In genomic region chr15:94924971-94925593, GRCh38 we compare ENCODE assay signal across 19 cellular contexts.
DNase-seq lines count a peak whose midpoint lies in the region; ATAC-seq and TF ChIP-seq lines count a peak whose summit lies in the region.
"Had no signal": no experiment of that assay in that cellular context is flagged by ENCODE, and none has a peak within 500 bp of the region (broad histone marks: within the 10 kb centered on the region; RNA-seq: fewer than 3 reads in every experiment).

No MANE protein-coding gene starts in this region.

- intact Hi-C loops in left cardiac atrium (cut with DNase I): no loop called here
- intact Hi-C loops in cardiac septum (cut with DNase I): no loop called here

- DNase-seq in left cardiac atrium (peak; percentile 40), cardiac septum (ENCODE audit: low spot score) (no peak), fibroblast of pulmonary artery (ENCODE audit: low read depth) (peak; percentile 0), omental fat pad (ENCODE audit: low spot score) (peak; percentile 25), NCI-H2081 treated with DMSO at 0.1 percent for 48 hours (lab: John Stamatoyannopoulos, UW) (no peak)
- DNase-seq: CD8-positive, alpha-beta T cell; GM23248; KG1; NCI-H1092; NCI-H146; NCI-H2081; NCI-H524 had no signal

- TF ChIP-seq CTCF in fibroblast of pulmonary artery (IDR thresholded peaks at IDR 0.05; ENCODE audit: low read length, missing control alignments) (no peak), omental fat pad (IDR thresholded peaks at IDR 0.05) (no peak)

- peak; percentile 33 to 72 for ATAC-seq in left cardiac atrium
- peak; percentile 44 for ATAC-seq in omental fat pad (ENCODE audit: low FRiP score)
- no peak for ATAC-seq in HG03097 (IDR thresholded peaks at IDR 0.05; ENCODE audit: low FRiP score, unreplicated experiment)
- no peak for ATAC-seq in GM19023 (IDR thresholded peaks at IDR 0.05; ENCODE audit: unreplicated experiment)
- no peak for ATAC-seq in HG03520 (IDR thresholded peaks at IDR 0.05; ENCODE audit: unreplicated experiment)
- ATAC-seq: CD8-positive, alpha-beta T cell; GM12878; HCT116; HepG2 had no signal

- no peak overlapping the region for H3K4me3 ChIP-seq in fibroblast of pulmonary artery (replicated peaks; ENCODE audit: low read depth, low read length)
- H3K4me3 ChIP-seq: BLaER1, GM12878, GM23248 had no signal

Comparison
In these comparisons a context has a peak if more than half of its experiments do, and no peak if none do; other contexts are left out.
1. DNase-seq: peak in left cardiac atrium (single experiment), fibroblast of pulmonary artery (single experiment) and omental fat pad (single experiment); none in cardiac septum (single experiment) and NCI-H2081 treated with DMSO at 0.1 percent for 48 hours (single experiment).
2. ATAC-seq: peak in left cardiac atrium (2 of 2) and omental fat pad (single experiment); none in HG03097 (single experiment), GM19023 (single experiment) and HG03520 (single experiment).